ENCODE assay signal across 15 cellular contexts in the genomic region with DNA sequence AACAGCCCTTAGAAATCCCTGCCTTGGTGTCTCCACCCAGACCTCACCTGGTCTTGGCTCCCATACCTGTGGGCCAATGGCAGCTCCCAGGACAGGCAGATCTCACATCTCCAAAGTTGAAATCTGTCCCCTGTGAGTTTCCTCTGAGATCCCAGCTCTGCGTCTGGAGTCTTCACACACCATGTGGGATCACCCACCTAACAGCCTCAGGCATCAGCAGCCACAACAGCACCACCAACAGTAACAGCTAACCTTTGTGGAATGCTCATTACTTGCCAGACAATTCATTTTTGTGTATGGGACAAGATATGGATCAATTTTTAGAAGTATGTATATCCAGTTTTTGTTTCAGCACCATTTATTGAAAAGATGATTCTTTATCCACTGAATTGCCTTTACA.
DNase-seq lines count a peak whose midpoint lies in the region; ATAC-seq, FAIRE-seq and TF ChIP-seq lines count a peak whose summit lies in the region.
"Had no signal": no experiment of that assay in that cellular context is flagged by ENCODE, and none has a peak within 500 bp of the region (broad histone marks: within the 10 kb centered on the region; RNA-seq: fewer than 3 reads in every experiment).

No MANE protein-coding gene starts in this region.

- H3K4me1 ChIP-seq in GM23248 (ENCODE audit: insufficient read depth) (peaks cover 9% of the 10 kb centered on the region), keratinocyte (ENCODE audit: control insufficient read depth, extremely low read depth, insufficient read depth, low read length) (no peaks in the 10 kb centered on the region), trophoblast cell (ENCODE audit: control insufficient read depth in 1 of 2, insufficient read depth in 2 of 2, low read length in 2 of 2) (no peaks in the 10 kb centered on the region)
- H3K4me1 ChIP-seq: HAP-1 had no signal

- H2AK5ac ChIP-seq in trophoblast cell (ENCODE audit: low read length) = no peak overlapping the region

- H3K27me3 ChIP-seq in GM23248 (replicated peaks; ENCODE audit: insufficient read depth) = no peaks in the 10 kb centered on the region
- H3K27me3 ChIP-seq in MG63 = no peaks in the 10 kb centered on the region
- H3K27me3 ChIP-seq in keratinocyte (ENCODE audit: control insufficient read depth, extremely low read depth, insufficient read depth, low read length) = peaks cover 10% of the 10 kb centered on the region
- H3K27me3 ChIP-seq in trophoblast cell (ENCODE audit: insufficient read depth, low read length) = no peaks in the 10 kb centered on the region
- H3K27me3 ChIP-seq: BLaER1 treated with 17β-estradiol and CSF1 and Interleukin-3, amounts not matched to agents 10 nM and 100 nM had no signal

- no peak overlapping the region for H4K91ac ChIP-seq in trophoblast cell (ENCODE audit: low read depth, low read length)

- no peak overlapping the region for H3K4ac ChIP-seq in trophoblast cell (ENCODE audit: low read depth, low read length)

- H3K4me3 ChIP-seq in GM23248 (no peak overlapping the region), MG63 (no peak overlapping the region), keratinocyte (ENCODE audit: control insufficient read depth in 2 of 3, extremely low read depth in 1 of 3, insufficient read depth in 2 of 3, low read depth in 1 of 3, low read length in 3 of 3) (no peak overlapping the region), trophoblast cell (ENCODE audit: low read depth, low read length) (no peak overlapping the region)
- H3K4me3 ChIP-seq: BLaER1 treated with 17β-estradiol and CSF1 and Interleukin-3, amounts not matched to agents 10 nM and 100 nM; GM12878; HAP-1 had no signal

- POLR2A ChIA-PET in activated CD8-positive, alpha-beta T cell treated with anti-CD3 and anti-CD28 coated beads, Interleukin-2, amount 10 ng/mL, durations not matched to agents 7 days and 5 days (lab: Charles Lee) = no interaction called here

- H3K9me3 ChIP-seq in GM23248 (ENCODE audit: low read depth) = peaks cover 3% of the 10 kb centered on the region
- peaks cover 6% of the 10 kb centered on the region; the same call in 1 of the 2 replicates for H3K9me3 ChIP-seq in MG63
- no peaks in the 10 kb centered on the region for H3K9me3 ChIP-seq in keratinocyte (ENCODE audit: control insufficient read depth, low read depth, low read length)
- peaks cover 7% of the 10 kb centered on the region for H3K9me3 ChIP-seq in trophoblast cell (ENCODE audit: insufficient read depth, low read depth, low read length)
- H3K9me3 ChIP-seq: HAP-1 had no signal

- H3K4me3 Mint-ChIP-seq in activated CD8-positive, alpha-beta T cell treated with anti-CD3 and anti-CD28 coated beads, Interleukin-2, amount 10 ng/mL, durations not matched to agents 7 days and 5 days = no peak overlapping the region
- H3K4me3 Mint-ChIP-seq: B cell; CD8-positive, alpha-beta T cell had no signal

- no peaks in the 10 kb centered on the region for H3K9me1 ChIP-seq in keratinocyte (ENCODE audit: control insufficient read depth, extremely low read depth, insufficient read depth, low read length)

- dilution Hi-C loops in keratinocyte (cut with MboI; ENCODE audit: extremely low pct_ligation_motif_present, low sequenced_read_pairs) = no loop called here

- H3K79me2 ChIP-seq in GM23248 (ENCODE audit: insufficient read depth) = no peaks in the 10 kb centered on the region
- H3K79me2 ChIP-seq in keratinocyte (ENCODE audit: control insufficient read depth, insufficient read depth, low read length) = no peaks in the 10 kb centered on the region
- H3K79me2 ChIP-seq in trophoblast cell (ENCODE audit: control insufficient read depth, insufficient read depth, low read length, poor library complexity) = no peaks in the 10 kb centered on the region

- in situ Hi-C loops in GM23248 (cut with MboI) = no loop called here

- H4K12ac ChIP-seq in trophoblast cell (ENCODE audit: low read depth, low read length) = no peak overlapping the region

- H2BK120ac ChIP-seq in trophoblast cell (ENCODE audit: insufficient read depth, low read length, poor library complexity) = no peak overlapping the region

- no peak overlapping the region for H3K27ac ChIP-seq in GM23248
- no peak overlapping the region for H3K27ac ChIP-seq in keratinocyte (ENCODE audit: control insufficient read depth, insufficient read depth, low read length)
- H3K27ac ChIP-seq in trophoblast cell (ENCODE audit: low read depth, low read length) = no peak overlapping the region
- H3K27ac ChIP-seq: BLaER1 treated with 17β-estradiol and CSF1 and Interleukin-3, amounts not matched to agents 10 nM and 100 nM had no signal

- FAIRE-seq in keratinocyte (lab: Jason Lieb, UNC) = peak; percentile 44
- FAIRE-seq: GM12878, H1 had no signal

- DNase-seq in GM23248 (peak; percentile 25), MG63 (peak; percentile 8), keratinocyte (ENCODE audit: low read depth, low spot score) (no peak), trophoblast cell (peak; percentile 64 to 76)
- no peak for DNase-seq in activated CD8-positive, alpha-beta T cell treated with anti-CD3 and anti-CD28 coated beads, Interleukin-2, amount 10 ng/mL, durations not matched to agents 7 days and 5 days
- DNase-seq: Calu3, DMS79 treated with DMSO at 0.1 percent for 48 hours, GF-D8 had no signal

- no peak overlapping the region for H2AFZ ChIP-seq in GM23248
- H2AFZ ChIP-seq in keratinocyte (ENCODE audit: control insufficient read depth, low read length) = no peak overlapping the region
- no peak overlapping the region for H2AFZ ChIP-seq in trophoblast cell (ENCODE audit: insufficient read depth, low read length, poor library complexity)

- no peak overlapping the region for H3K14ac ChIP-seq in trophoblast cell (ENCODE audit: low read length)

- no peaks in the 10 kb centered on the region for H3K79me1 ChIP-seq in trophoblast cell (ENCODE audit: low read length)

- ATAC-seq in activated CD8-positive, alpha-beta T cell treated with anti-CD3 and anti-CD28 coated beads, Interleukin-2, amount 10 ng/mL, durations not matched to agents 7 days and 5 days = no peak
- no peak for ATAC-seq in HG03457 (IDR thresholded peaks at IDR 0.05; ENCODE audit: unreplicated experiment)
- ATAC-seq: CD8-positive, alpha-beta T cell; GM12878 had no signal

- H3K23ac ChIP-seq in trophoblast cell (ENCODE audit: low read length) = no peak overlapping the region

- peaks cover 10% of the 10 kb centered on the region for H3K9me3 Mint-ChIP-seq in activated CD8-positive, alpha-beta T cell treated with anti-CD3 and anti-CD28 coated beads, Interleukin-2, amount 10 ng/mL, durations not matched to agents 7 days and 5 days (ENCODE audit: insufficient read depth)
- H3K9me3 Mint-ChIP-seq: CD8-positive, alpha-beta T cell had no signal

- H3K36me3 ChIP-seq in GM23248 (ENCODE audit: low read depth) (no peaks in the 10 kb centered on the region), MG63 (no peaks in the 10 kb centered on the region), keratinocyte (ENCODE audit: control insufficient read depth in 2 of 2, extremely low read depth in 1 of 2, insufficient read depth in 2 of 2, low read length in 2 of 2) (no peaks in the 10 kb centered on the region), trophoblast cell (ENCODE audit: control insufficient read depth in 1 of 2, insufficient read depth in 2 of 2, low read length in 2 of 2) (no peaks in the 10 kb centered on the region)
- H3K36me3 ChIP-seq: BLaER1 treated with 17β-estradiol and CSF1 and Interleukin-3, amounts not matched to agents 10 nM and 100 nM; HAP-1 had no signal

- no peak for TF ChIP-seq CTCF in keratinocyte (optimal IDR thresholded peaks at IDR 0.05 in 1 of 3, IDR thresholded peaks at IDR 0.05 in 1 of 3, conservative IDR thresholded peaks at IDR 0.05 in 1 of 3; ENCODE audit: extremely low read depth in 1 of 3, insufficient read depth in 2 of 3, low read length in 3 of 3)

- H3K27ac Mint-ChIP-seq in activated CD8-positive, alpha-beta T cell treated with anti-CD3 and anti-CD28 coated beads, Interleukin-2, amount 10 ng/mL, durations not matched to agents 7 days and 5 days = no peak overlapping the region
- H3K27ac Mint-ChIP-seq: B cell; CD8-positive, alpha-beta T cell had no signal

- H4K20me1 ChIP-seq in GM23248 (ENCODE audit: insufficient read depth) = no peaks in the 10 kb centered on the region
- no peaks in the 10 kb centered on the region for H4K20me1 ChIP-seq in keratinocyte (ENCODE audit: control insufficient read depth, extremely low read depth, insufficient read depth, low read length)
- H4K20me1 ChIP-seq: BLaER1 treated with 17β-estradiol and CSF1 and Interleukin-3, amounts not matched to agents 10 nM and 100 nM had no signal

- no peaks in the 10 kb centered on the region for H3F3A ChIP-seq in GM23248 (ENCODE audit: insufficient read depth)

- H3K4me2 ChIP-seq in GM23248 (ENCODE audit: unreplicated experiment) (no peak overlapping the region), keratinocyte (ENCODE audit: control insufficient read depth, extremely low read depth, insufficient read depth, low read depth, low read length) (no peak overlapping the region), trophoblast cell (ENCODE audit: low read length) (no peak overlapping the region)
- H3K4me2 ChIP-seq: BLaER1 treated with 17β-estradiol and CSF1 and Interleukin-3, amounts not matched to agents 10 nM and 100 nM had no signal

- no peaks in the 10 kb centered on the region for H3K9me2 ChIP-seq in GM23248 (ENCODE audit: insufficient read depth)

- H3K9ac ChIP-seq in GM23248 (no peak overlapping the region), keratinocyte (ENCODE audit: control insufficient read depth, extremely low read depth, insufficient read depth, low read length) (no peak overlapping the region), trophoblast cell (ENCODE audit: low read length) (no peak overlapping the region)
- H3K9ac ChIP-seq: BLaER1 treated with 17β-estradiol and CSF1 and Interleukin-3, amounts not matched to agents 10 nM and 100 nM had no signal

- no peak overlapping the region for H3K18ac ChIP-seq in trophoblast cell (ENCODE audit: low read length)

- no peaks in the 10 kb centered on the region for H3K36me3 Mint-ChIP-seq in activated CD8-positive, alpha-beta T cell treated with anti-CD3 and anti-CD28 coated beads, Interleukin-2, amount 10 ng/mL, durations not matched to agents 7 days and 5 days (ENCODE audit: low read depth)
- H3K36me3 Mint-ChIP-seq: CD8-positive, alpha-beta T cell had no signal

- peaks cover 13% of the 10 kb centered on the region for H3K27me3 Mint-ChIP-seq in activated CD8-positive, alpha-beta T cell treated with anti-CD3 and anti-CD28 coated beads, Interleukin-2, amount 10 ng/mL, durations not matched to agents 7 days and 5 days (ENCODE audit: low read depth)

- CTCF ChIA-PET in activated CD8-positive, alpha-beta T cell treated with anti-CD3 and anti-CD28 coated beads, Interleukin-2, amount 10 ng/mL, durations not matched to agents 7 days and 5 days (lab: Charles Lee) = no interaction called here

- no peak overlapping the region for H2BK12ac ChIP-seq in trophoblast cell (ENCODE audit: low read length)

- H4K8ac ChIP-seq in trophoblast cell (ENCODE audit: low read depth, low read length) = no peak overlapping the region

- 47 to 50% methylated on average over 1 of the region's 1 CpG for WGBS in GM23248 (ENCODE audit: low coverage in 1 of 2, low lambda C conversion rate in 2 of 2, missing lambda C conversion rate in 2 of 2), 2 experiments
- no CpG with 5 or more reads among the region's 1 CpG for WGBS in trophoblast cell (ENCODE audit: extremely low coverage, insufficient coverage, insufficient read length)

- no peaks in the 10 kb centered on the region for H3K4me1 Mint-ChIP-seq in activated CD8-positive, alpha-beta T cell treated with anti-CD3 and anti-CD28 coated beads, Interleukin-2, amount 10 ng/mL, durations not matched to agents 7 days and 5 days (ENCODE audit: low read depth)
- H3K4me1 Mint-ChIP-seq: B cell had no signal

- H2BK5ac ChIP-seq in trophoblast cell (ENCODE audit: low read depth, low read length, poor library complexity) = no peak overlapping the region

Comparison
In these comparisons a context has a peak if more than half of its experiments do, and no peak if none do; other contexts are left out.
1. DNase-seq: peak in GM23248 (single experiment), MG63 (single experiment) and trophoblast cell (2 of 2); none in keratinocyte (single experiment) and activated CD8-positive, alpha-beta T cell treated with anti-CD3 and anti-CD28 coated beads, Interleukin-2, amount 10 ng/mL, durations not matched to agents 7 days and 5 days (single experiment).